Comparison of ENCODE assay signal across 1 cellular context in the genomic region with DNA sequence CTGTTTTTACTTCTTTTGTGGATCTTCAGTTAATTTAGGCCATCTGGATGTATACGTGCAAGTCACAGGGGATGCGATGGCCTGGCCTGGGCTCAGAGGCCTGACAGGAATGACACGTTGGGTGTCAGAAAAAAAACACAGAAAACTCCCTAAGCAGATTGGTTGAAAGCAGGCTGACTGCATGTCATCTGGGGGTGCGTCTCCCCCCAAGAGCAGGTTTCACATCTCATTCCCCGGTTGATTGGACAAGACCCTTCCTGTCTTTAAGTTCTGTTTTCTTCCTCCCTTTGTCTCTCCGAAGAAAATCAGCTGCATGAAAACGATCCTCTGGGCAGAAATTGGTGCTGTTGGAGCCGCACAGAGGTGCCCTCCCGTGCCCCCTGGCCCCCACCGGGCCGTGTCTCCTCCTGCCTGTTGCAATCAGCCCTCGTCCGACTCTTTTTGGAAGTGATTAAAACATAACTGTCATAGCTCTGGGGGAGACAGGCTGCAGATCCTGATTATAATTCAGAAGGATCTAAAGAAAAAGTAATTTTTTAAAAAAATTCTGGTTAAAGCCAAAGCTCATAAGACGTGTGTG.
TF ChIP-seq lines count a peak whose summit lies in the region.

No MANE protein-coding gene starts in this region.

TF ChIP-seq in GM23338, 12 proteins besides CTCF, POLR2A, EP300 and RAD21 (continued from another document):
- TF ChIP-seq NANOG (IDR thresholded peaks at IDR 0.05; ENCODE audit: borderline replicate concordance): no peak
TF ChIP-seq in GM23338: peak in this region for 0.
